In the genomic region with DNA sequence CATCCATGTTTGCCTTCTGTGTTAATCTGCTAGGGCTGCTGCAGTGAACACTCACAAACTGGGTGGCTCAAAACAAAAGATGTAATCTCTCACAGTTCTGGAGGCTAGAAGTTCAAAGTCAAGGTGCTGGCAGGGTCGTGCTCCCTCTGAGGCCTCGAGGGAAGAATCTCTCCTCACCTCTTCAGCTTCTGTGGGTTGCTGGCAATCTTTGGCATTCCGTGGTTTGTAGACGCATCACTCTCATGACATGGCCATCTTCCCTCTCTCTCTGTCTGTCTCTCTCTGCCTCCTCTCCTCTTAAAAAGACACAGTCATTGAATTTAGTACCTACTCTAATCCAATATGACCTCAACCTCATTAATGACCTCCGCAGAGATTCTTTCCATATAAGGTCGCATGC, we compare ENCODE assay signal across 1 cellular context.
TF ChIP-seq lines count a peak whose summit lies in the region.

No MANE protein-coding gene starts in this region.

TF ChIP-seq in IMR-90, 13 proteins besides CTCF, POLR2A, EP300 and RAD21 (continued from another document):
- TF ChIP-seq FOS (IDR thresholded peaks at IDR 0.05; ENCODE audit: low read depth, low read length) (no peak), CEBPB (IDR thresholded peaks at IDR 0.05; ENCODE audit: low read depth, low read length) (no peak), MXI1 (IDR thresholded peaks at IDR 0.05; ENCODE audit: borderline replicate concordance, low read depth, low read length) (no peak), CHD1 (IDR thresholded peaks at IDR 0.05; ENCODE audit: low read depth, low read length) (no peak), RFX5 (IDR thresholded peaks at IDR 0.05; ENCODE audit: low read depth, low read length) (no peak), ELK1 (IDR thresholded peaks at IDR 0.05; ENCODE audit: borderline replicate concordance, low read depth, low read length) (no peak), BHLHE40 (IDR thresholded peaks at IDR 0.05; ENCODE audit: low read depth, low read length) (no peak), MAFK (IDR thresholded peaks at IDR 0.05; ENCODE audit: low read depth, low read length) (no peak), RCOR1 (IDR thresholded peaks at IDR 0.05; ENCODE audit: insufficient replicate concordance, low read length) (no peak), MAZ (IDR thresholded peaks at IDR 0.05; ENCODE audit: borderline replicate concordance, low read depth, low read length) (no peak), NFE2L2 (IDR thresholded peaks at IDR 0.05; ENCODE audit: low read depth, low read length) (no peak)
- TF ChIP-seq, protein P1, sequence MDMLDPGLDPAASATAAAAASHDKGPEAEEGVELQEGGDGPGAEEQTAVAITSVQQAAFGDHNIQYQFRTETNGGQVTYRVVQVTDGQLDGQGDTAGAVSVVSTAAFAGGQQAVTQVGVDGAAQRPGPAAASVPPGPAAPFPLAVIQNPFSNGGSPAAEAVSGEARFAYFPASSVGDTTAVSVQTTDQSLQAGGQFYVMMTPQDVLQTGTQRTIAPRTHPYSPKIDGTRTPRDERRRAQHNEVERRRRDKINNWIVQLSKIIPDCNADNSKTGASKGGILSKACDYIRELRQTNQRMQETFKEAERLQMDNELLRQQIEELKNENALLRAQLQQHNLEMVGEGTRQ (IDR thresholded peaks at IDR 0.05; ENCODE audit: low read depth, low read length), result no peak
